10 cellular contexts compared by ENCODE assay signal in genomic region chr3:11239796-11240195, GRCh38.
"Had no signal": no experiment of that assay in that cellular context is flagged by ENCODE, and none has a peak within 500 bp of the region (broad histone marks: within the 10 kb centered on the region; RNA-seq: fewer than 3 reads in every experiment).

No MANE protein-coding gene starts in this region.

- H2AFZ ChIP-seq: hepatocyte had no signal

- DNase-seq: activated T-cell treated with anti-CD3 and anti-CD28 coated beads, Interleukin-2, amount 50 U/mL, for 1 hour; amniotic stem cell; body of pancreas; effector memory CD4-positive, alpha-beta T cell; erythroblast; sigmoid colon; T-helper 9 cell had no signal

- H3K9me3 ChIP-seq: body of pancreas, sigmoid colon, tibial nerve had no signal

- ATAC-seq: body of pancreas had no signal

- H3K27ac ChIP-seq: body of pancreas, hepatocyte, sigmoid colon, tibial nerve had no signal

- H3K4me3 ChIP-seq: body of pancreas, hepatocyte, sigmoid colon, tibial nerve had no signal

- H3K4me1 ChIP-seq: body of pancreas, sigmoid colon had no signal

- H3K27me3 ChIP-seq: body of pancreas, hepatocyte, sigmoid colon, tibial nerve had no signal

- H3K4me1 Mint-ChIP-seq: central memory CD8-positive, alpha-beta T cell had no signal

- H3K79me2 ChIP-seq: hepatocyte had no signal

- H3K4me2 ChIP-seq: hepatocyte had no signal

- H3K4me3 Mint-ChIP-seq: central memory CD8-positive, alpha-beta T cell had no signal

- H3K36me3 ChIP-seq: sigmoid colon had no signal
